ENCODE assay signal across 10 cellular contexts in the genomic region with DNA sequence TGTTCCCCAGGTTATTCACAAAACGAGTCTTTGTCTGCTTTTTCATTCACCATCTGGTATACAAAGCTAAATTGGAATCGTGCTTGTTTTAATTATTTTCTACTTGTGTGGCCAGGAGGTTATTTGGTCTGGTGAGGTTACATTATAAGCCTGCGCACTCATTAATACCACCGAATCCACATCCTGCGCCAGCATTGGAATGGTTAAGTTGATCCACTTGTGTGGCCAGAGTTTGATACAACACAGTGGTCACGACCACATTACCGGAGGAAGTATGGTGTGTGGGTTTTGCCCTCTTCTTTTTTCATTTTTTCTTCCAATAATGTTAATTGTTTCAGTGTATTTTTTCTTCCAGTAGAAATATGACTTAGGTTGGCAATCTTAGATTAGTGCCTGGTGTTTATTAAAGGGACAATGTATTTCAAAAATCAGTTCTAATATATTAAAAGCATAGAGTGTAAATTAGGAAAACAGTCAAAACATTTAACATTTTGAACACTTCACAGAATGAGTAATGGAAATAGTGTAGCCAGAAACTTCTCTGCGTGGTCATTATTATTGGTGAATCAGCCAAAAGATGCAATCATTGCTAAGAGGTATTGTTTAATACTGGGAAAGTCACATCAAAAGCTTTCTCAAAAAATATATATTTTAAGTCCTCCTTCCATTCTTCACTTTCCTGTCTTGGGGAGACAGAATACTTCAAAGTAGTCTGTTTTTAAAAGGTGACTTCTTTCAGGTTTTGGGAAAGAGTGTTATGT.
DNase-seq lines count a peak whose midpoint lies in the region; ATAC-seq and TF ChIP-seq lines count a peak whose summit lies in the region.
"Had no signal": no experiment of that assay in that cellular context is flagged by ENCODE, and none has a peak within 500 bp of the region (broad histone marks: within the 10 kb centered on the region; RNA-seq: fewer than 3 reads in every experiment).

No MANE protein-coding gene starts in this region.

- H2AK5ac ChIP-seq in trophoblast cell (ENCODE audit: low read length): no peak overlapping the region

- peak; percentile 58 for DNase-seq in GM12865 (ENCODE audit: low read depth)
- DNase-seq in OCI-LY7 (ENCODE audit: low spot score): no peak
- peak; percentile 63 for DNase-seq in mammary epithelial cell
- no peak for DNase-seq in GM19240 (ENCODE audit: insufficient read length, low spot score)
- DNase-seq in trophoblast cell: no peak
- DNase-seq in iPS-NIHi11 (ENCODE audit: low spot score): no peak
- DNase-seq: activated T-cell treated with anti-CD3 and anti-CD28 coated beads, Interleukin-2, amount 50 U/mL, for 48 hours; left ventricle myocardium superior had no signal

- H3K27ac Mint-ChIP-seq in nephron: peak overlapping the region; percentile 65 to 82 (median 69)

- no peak for ATAC-seq in HG03159 (IDR thresholded peaks at IDR 0.05; ENCODE audit: unreplicated experiment)

- H3K4ac ChIP-seq in trophoblast cell (ENCODE audit: low read depth, low read length): no peak overlapping the region

- no peaks in the 10 kb centered on the region for H3K9me2 ChIP-seq in OCI-LY7 (ENCODE audit: insufficient read depth, low read length)

- H3K27ac ChIP-seq in OCI-LY7 (ENCODE audit: low read depth, low read length, poor library complexity, severe bottlenecking): no peak overlapping the region
- H3K27ac ChIP-seq in mammary epithelial cell (ENCODE audit: insufficient read depth, low read depth, low read length): peak overlapping the region; percentile 68
- no peak overlapping the region for H3K27ac ChIP-seq in trophoblast cell (ENCODE audit: low read depth, low read length)

- no peak overlapping the region for H3K14ac ChIP-seq in trophoblast cell (ENCODE audit: low read length)

- H3K18ac ChIP-seq in trophoblast cell (ENCODE audit: low read length): no peak overlapping the region

- H3K4me1 Mint-ChIP-seq in nephron: peaks cover 78% of the 10 kb centered on the region

- no peak overlapping the region for H2BK120ac ChIP-seq in trophoblast cell (ENCODE audit: insufficient read depth, low read length, poor library complexity)

- peaks cover 14% of the 10 kb centered on the region; the same call in 1 of the 2 replicates for H4K20me1 ChIP-seq in OCI-LY7 (ENCODE audit: insufficient read depth, low read length)
- H4K20me1 ChIP-seq in mammary epithelial cell (ENCODE audit: insufficient read depth, low read length): peaks cover 4% of the 10 kb centered on the region

- H4K12ac ChIP-seq in trophoblast cell (ENCODE audit: low read depth, low read length): no peak overlapping the region

- no peak overlapping the region for H4K8ac ChIP-seq in trophoblast cell (ENCODE audit: low read depth, low read length)

- H3K79me2 ChIP-seq in OCI-LY7 (ENCODE audit: insufficient read depth, low read depth, low read length) (peaks cover 51% of the 10 kb centered on the region), mammary epithelial cell (ENCODE audit: insufficient read depth, low read length) (peaks cover 97% of the 10 kb centered on the region), trophoblast cell (ENCODE audit: control insufficient read depth, insufficient read depth, low read length, poor library complexity) (no peaks in the 10 kb centered on the region)

- peaks cover under 1% of the 10 kb centered on the region for H3K36me3 Mint-ChIP-seq in nephron (ENCODE audit: low read depth)

- H3K9ac ChIP-seq in mammary epithelial cell (ENCODE audit: insufficient read depth, low read length) (no peak overlapping the region), trophoblast cell (ENCODE audit: low read length) (no peak overlapping the region)

- H3K9me3 ChIP-seq in OCI-LY7 (ENCODE audit: low read length) (no peaks in the 10 kb centered on the region), mammary epithelial cell (replicated peaks; ENCODE audit: insufficient read depth, low read length) (no peaks in the 10 kb centered on the region), trophoblast cell (ENCODE audit: insufficient read depth, low read depth, low read length) (no peaks in the 10 kb centered on the region)

- H2AFZ ChIP-seq in OCI-LY7 (ENCODE audit: low read length) (no peak overlapping the region), mammary epithelial cell (ENCODE audit: low read depth, low read length) (no peak overlapping the region), trophoblast cell (ENCODE audit: insufficient read depth, low read length, poor library complexity) (no peak overlapping the region)

- H3K36me3 ChIP-seq in OCI-LY7 (ENCODE audit: insufficient read depth, low read length) (no peaks in the 10 kb centered on the region), mammary epithelial cell (ENCODE audit: insufficient read depth, low read length) (no peaks in the 10 kb centered on the region), trophoblast cell (ENCODE audit: control insufficient read depth in 1 of 2, insufficient read depth in 2 of 2, low read length in 2 of 2) (no peaks in the 10 kb centered on the region)

- dilution Hi-C loops in mammary epithelial cell (cut with HindIII; ENCODE audit: low sequenced_read_pairs): no loop called here

- H3K23ac ChIP-seq in trophoblast cell (ENCODE audit: low read length): no peak overlapping the region

- H2BK12ac ChIP-seq in trophoblast cell (ENCODE audit: low read length): no peak overlapping the region

- H3K4me1 ChIP-seq in OCI-LY7 (ENCODE audit: insufficient read depth, low read length, poor library complexity, severe bottlenecking): peaks cover 82% of the 10 kb centered on the region
- peaks cover 39% of the 10 kb centered on the region for H3K4me1 ChIP-seq in mammary epithelial cell (ENCODE audit: insufficient read depth, low read length)
- peaks cover 0 to 2% of the 10 kb centered on the region in 2 experiments for H3K4me1 ChIP-seq in trophoblast cell (ENCODE audit: control insufficient read depth in 1 of 2, insufficient read depth in 2 of 2, low read length in 2 of 2)

- no peaks in the 10 kb centered on the region for H3K27me3 ChIP-seq in mammary epithelial cell (ENCODE audit: insufficient read depth, low read length)
- no peaks in the 10 kb centered on the region for H3K27me3 ChIP-seq in trophoblast cell (ENCODE audit: insufficient read depth, low read length)

- 46% methylated on average over 8 of the region's 8 CpGs for WGBS in mammary epithelial cell (ENCODE audit: low coverage, missing lambda C conversion rate)
- WGBS in trophoblast cell (ENCODE audit: extremely low coverage, insufficient coverage, insufficient read length): no CpG with 5 or more reads among the region's 8 CpGs

- BruUV-seq in OCI-LY7 (replicated peaks; lab: Mats Ljungman, UMichigan): no TSS peak
- BruUV-seq in mammary epithelial cell (replicated peaks; lab: Mats Ljungman, UMichigan): no TSS peak

- no peaks in the 10 kb centered on the region for H3K27me3 Mint-ChIP-seq in nephron (ENCODE audit: low read depth)

- no peak overlapping the region for H3K4me3 ChIP-seq in GM12865 (ENCODE audit: low read depth, low read length)
- no peak overlapping the region for H3K4me3 ChIP-seq in OCI-LY7 (ENCODE audit: low read depth, low read length, poor library complexity, severe bottlenecking)
- no peak overlapping the region for H3K4me3 ChIP-seq in mammary epithelial cell (replicated peaks in 1 of 3; ENCODE audit: insufficient read depth in 1 of 3, low read depth in 2 of 3, low read length in 3 of 3)
- H3K4me3 ChIP-seq in trophoblast cell (ENCODE audit: low read depth, low read length): no peak overlapping the region

- TF ChIP-seq CTCF in GM12865 (IDR thresholded peaks at IDR 0.05; ENCODE audit: insufficient read depth, low read depth, low read length, missing control alignments) (no peak), OCI-LY7 (conservative IDR thresholded peaks at IDR 0.05; ENCODE audit: low read length) (no peak), mammary epithelial cell (conservative IDR thresholded peaks at IDR 0.05 in 1 of 2, IDR thresholded peaks at IDR 0.05 in 1 of 2; ENCODE audit: extremely low read depth in 1 of 2, insufficient read depth in 1 of 2, low read depth in 1 of 2, low read length in 2 of 2) (no peak), nephron (IDR thresholded peaks at IDR 0.05; ENCODE audit: unreplicated experiment in 3 of 3) (no peak)

- H4K91ac ChIP-seq in trophoblast cell (ENCODE audit: low read depth, low read length): no peak overlapping the region

- no peak overlapping the region for H2BK5ac ChIP-seq in trophoblast cell (ENCODE audit: low read depth, low read length, poor library complexity)

- CTCF ChIA-PET in OCI-LY7 (lab: Charles Lee; ENCODE audit: unreplicated experiment) (no interaction called here), mammary epithelial cell (lab: Charles Lee; ENCODE audit: low non-redundant PET) (interaction anchor here (0.6 kb wide), 1 partner anchor 40 kb away, joined by 4 read pairs; no protein-coding TSS in a partner anchor)

- no peaks in the 10 kb centered on the region for H3K9me3 Mint-ChIP-seq in nephron

- peak overlapping the region in 2 of 3 experiments; percentile 8 to 9 for H3K4me3 Mint-ChIP-seq in nephron

- intact Hi-C loops in OCI-LY7 (cut with micrococcal nuclease; ENCODE audit: unreplicated experiment): no loop called here
- intact Hi-C loops in mammary epithelial cell (cut with micrococcal nuclease): no loop called here

- POLR2A ChIA-PET in OCI-LY7 (lab: Charles Lee): interaction anchor here (1.0 to 2.1 kb wide), 3 partner anchors 10 to 24 kb away, joined by 3 to 5 read pairs (median 3); no protein-coding TSS in a partner anchor

- peak overlapping the region; percentile 46 for H3K4me2 ChIP-seq in OCI-LY7 (ENCODE audit: low read length)
- peak overlapping the region; percentile 10 for H3K4me2 ChIP-seq in mammary epithelial cell (ENCODE audit: insufficient read depth, low read depth, low read length)
- no peak overlapping the region for H3K4me2 ChIP-seq in trophoblast cell (ENCODE audit: low read length)

- in situ Hi-C loops in mammary epithelial cell (cut with MboI; ENCODE audit: low sequenced_read_pairs in 2 of 2): no loop called here

- no peaks in the 10 kb centered on the region for H3K79me1 ChIP-seq in trophoblast cell (ENCODE audit: low read length)

Comparison
In these comparisons a context has a peak if more than half of its experiments do, and no peak if none do; other contexts are left out.
1. DNase-seq: peak in GM12865 (single experiment) and mammary epithelial cell (single experiment); none in OCI-LY7 (single experiment), GM19240 (single experiment), trophoblast cell (0 of 2) and iPS-NIHi11 (single experiment).